In the genomic region with DNA sequence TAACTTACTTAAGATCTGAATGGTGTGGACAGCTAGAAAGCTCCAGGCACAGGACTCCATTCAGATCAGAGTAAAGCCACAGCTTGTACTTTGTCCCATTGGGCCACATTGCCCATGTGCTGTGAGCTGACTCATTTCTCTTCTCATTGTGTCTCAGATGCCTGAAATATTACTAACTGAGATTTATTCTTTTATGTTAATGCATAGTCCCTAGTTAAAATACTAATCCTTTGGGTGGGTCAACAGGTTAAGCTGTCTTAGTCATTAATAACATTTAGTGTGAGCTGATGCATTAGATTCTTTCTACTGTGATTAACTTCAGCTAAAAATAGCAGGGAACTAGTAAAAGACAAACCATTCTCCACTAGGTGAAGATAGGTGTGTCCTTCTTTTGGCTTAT, we compare ENCODE assay signal across 1 cellular context.
TF ChIP-seq lines count a peak whose summit lies in the region.

No MANE protein-coding gene starts in this region.

TF ChIP-seq in GM23338, 12 proteins besides CTCF, POLR2A, EP300 and RAD21 (continued from another document):
- TF ChIP-seq, protein P1, sequence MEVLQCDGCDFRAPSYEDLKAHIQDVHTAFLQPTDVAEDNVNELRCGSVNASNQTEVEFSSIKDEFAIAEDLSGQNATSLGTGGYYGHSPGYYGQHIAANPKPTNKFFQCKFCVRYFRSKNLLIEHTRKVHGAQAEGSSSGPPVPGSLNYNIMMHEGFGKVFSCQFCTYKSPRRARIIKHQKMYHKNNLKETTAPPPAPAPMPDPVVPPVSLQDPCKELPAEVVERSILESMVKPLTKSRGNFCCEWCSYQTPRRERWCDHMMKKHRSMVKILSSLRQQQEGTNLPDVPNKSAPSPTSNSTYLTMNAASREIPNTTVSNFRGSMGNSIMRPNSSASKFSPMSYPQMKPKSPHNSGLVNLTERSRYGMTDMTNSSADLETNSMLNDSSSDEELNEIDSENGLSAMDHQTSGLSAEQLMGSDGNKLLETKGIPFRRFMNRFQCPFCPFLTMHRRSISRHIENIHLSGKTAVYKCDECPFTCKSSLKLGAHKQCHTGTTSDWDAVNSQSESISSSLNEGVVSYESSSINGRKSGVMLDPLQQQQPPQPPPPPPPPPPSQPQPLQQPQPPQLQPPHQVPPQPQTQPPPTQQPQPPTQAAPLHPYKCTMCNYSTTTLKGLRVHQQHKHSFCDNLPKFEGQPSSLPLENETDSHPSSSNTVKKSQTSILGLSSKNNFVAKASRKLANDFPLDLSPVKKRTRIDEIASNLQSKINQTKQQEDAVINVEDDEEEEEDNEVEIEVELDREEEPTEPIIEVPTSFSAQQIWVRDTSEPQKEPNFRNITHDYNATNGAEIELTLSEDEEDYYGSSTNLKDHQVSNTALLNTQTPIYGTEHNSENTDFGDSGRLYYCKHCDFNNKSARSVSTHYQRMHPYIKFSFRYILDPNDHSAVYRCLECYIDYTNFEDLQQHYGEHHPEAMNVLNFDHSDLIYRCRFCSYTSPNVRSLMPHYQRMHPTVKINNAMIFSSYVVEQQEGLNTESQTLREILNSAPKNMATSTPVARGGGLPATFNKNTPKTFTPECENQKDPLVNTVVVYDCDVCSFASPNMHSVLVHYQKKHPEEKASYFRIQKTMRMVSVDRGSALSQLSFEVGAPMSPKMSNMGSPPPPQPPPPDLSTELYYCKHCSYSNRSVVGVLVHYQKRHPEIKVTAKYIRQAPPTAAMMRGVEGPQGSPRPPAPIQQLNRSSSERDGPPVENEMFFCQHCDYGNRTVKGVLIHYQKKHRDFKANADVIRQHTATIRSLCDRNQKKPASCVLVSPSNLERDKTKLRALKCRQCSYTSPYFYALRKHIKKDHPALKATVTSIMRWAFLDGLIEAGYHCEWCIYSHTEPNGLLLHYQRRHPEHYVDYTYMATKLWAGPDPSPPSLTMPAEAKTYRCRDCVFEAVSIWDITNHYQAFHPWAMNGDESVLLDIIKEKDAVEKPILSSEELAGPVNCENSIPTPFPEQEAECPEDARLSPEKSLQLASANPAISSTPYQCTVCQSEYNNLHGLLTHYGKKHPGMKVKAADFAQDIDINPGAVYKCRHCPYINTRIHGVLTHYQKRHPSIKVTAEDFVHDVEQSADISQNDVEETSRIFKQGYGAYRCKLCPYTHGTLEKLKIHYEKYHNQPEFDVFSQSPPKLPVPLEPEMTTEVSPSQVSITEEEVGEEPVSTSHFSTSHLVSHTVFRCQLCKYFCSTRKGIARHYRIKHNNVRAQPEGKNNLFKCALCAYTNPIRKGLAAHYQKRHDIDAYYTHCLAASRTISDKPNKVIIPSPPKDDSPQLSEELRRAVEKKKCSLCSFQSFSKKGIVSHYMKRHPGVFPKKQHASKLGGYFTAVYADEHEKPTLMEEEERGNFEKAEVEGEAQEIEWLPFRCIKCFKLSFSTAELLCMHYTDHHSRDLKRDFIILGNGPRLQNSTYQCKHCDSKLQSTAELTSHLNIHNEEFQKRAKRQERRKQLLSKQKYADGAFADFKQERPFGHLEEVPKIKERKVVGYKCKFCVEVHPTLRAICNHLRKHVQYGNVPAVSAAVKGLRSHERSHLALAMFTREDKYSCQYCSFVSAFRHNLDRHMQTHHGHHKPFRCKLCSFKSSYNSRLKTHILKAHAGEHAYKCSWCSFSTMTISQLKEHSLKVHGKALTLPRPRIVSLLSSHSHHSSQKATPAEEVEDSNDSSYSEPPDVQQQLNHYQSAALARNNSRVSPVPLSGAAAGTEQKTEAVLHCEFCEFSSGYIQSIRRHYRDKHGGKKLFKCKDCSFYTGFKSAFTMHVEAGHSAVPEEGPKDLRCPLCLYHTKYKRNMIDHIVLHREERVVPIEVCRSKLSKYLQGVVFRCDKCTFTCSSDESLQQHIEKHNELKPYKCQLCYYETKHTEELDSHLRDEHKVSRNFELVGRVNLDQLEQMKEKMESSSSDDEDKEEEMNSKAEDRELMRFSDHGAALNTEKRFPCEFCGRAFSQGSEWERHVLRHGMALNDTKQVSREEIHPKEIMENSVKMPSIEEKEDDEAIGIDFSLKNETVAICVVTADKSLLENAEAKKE (CRISPR knock-in tag; IDR thresholded peaks at IDR 0.05) = no peak
- TF ChIP-seq ZNF331 (CRISPR knock-in tag; IDR thresholded peaks at IDR 0.05; ENCODE audit: low read depth) = no peak
- TF ChIP-seq CREB1 (CRISPR knock-in tag; IDR thresholded peaks at IDR 0.05; ENCODE audit: low read depth) = no peak
- TF ChIP-seq EZH2phosphoT487 (IDR thresholded peaks at IDR 0.05; ENCODE audit: unreplicated experiment) = no peak
- TF ChIP-seq POLR2AphosphoS5 (IDR thresholded peaks at IDR 0.05; ENCODE audit: low read depth) = no peak
- TF ChIP-seq JUNB (IDR thresholded peaks at IDR 0.05; ENCODE audit: unreplicated experiment) = no peak
- TF ChIP-seq, protein P2, sequence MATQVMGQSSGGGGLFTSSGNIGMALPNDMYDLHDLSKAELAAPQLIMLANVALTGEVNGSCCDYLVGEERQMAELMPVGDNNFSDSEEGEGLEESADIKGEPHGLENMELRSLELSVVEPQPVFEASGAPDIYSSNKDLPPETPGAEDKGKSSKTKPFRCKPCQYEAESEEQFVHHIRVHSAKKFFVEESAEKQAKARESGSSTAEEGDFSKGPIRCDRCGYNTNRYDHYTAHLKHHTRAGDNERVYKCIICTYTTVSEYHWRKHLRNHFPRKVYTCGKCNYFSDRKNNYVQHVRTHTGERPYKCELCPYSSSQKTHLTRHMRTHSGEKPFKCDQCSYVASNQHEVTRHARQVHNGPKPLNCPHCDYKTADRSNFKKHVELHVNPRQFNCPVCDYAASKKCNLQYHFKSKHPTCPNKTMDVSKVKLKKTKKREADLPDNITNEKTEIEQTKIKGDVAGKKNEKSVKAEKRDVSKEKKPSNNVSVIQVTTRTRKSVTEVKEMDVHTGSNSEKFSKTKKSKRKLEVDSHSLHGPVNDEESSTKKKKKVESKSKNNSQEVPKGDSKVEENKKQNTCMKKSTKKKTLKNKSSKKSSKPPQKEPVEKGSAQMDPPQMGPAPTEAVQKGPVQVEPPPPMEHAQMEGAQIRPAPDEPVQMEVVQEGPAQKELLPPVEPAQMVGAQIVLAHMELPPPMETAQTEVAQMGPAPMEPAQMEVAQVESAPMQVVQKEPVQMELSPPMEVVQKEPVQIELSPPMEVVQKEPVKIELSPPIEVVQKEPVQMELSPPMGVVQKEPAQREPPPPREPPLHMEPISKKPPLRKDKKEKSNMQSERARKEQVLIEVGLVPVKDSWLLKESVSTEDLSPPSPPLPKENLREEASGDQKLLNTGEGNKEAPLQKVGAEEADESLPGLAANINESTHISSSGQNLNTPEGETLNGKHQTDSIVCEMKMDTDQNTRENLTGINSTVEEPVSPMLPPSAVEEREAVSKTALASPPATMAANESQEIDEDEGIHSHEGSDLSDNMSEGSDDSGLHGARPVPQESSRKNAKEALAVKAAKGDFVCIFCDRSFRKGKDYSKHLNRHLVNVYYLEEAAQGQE (IDR thresholded peaks at IDR 0.05; ENCODE audit: unreplicated experiment) = no peak
TF ChIP-seq in GM23338: peak in this region for 0.
